23 cellular contexts compared by ENCODE assay signal in genomic region chr19:13134626-13135025, GRCh38. TPM values are rescaled to one million over a fixed set of nuclear protein-coding genes. Genes with fewer than 3 reads are reported as not detected.
DNase-seq lines count a peak whose midpoint lies in the region; ATAC-seq and TF ChIP-seq lines count a peak whose summit lies in the region.
"Had no signal": no experiment of that assay in that cellular context is flagged by ENCODE, and none has a peak within 500 bp of the region (broad histone marks: within the 10 kb centered on the region; RNA-seq: fewer than 3 reads in every experiment).

No MANE protein-coding gene starts in this region.

- no peak overlapping the region for H3K4me3 Mint-ChIP-seq in activated naive CD8-positive, alpha-beta T cell
- no peak overlapping the region for H3K4me3 Mint-ChIP-seq in activated naive CD8-positive, alpha-beta T cell treated with anti-CD3 and anti-CD28 coated beads for 36 hours
- no peak overlapping the region for H3K4me3 Mint-ChIP-seq in chondrocyte (ENCODE audit: unreplicated experiment)
- H3K4me3 Mint-ChIP-seq: B cell had no signal

- no peak overlapping the region for H3K4me3 ChIP-seq in left lung
- H3K4me3 ChIP-seq: mucosa of descending colon, skin epidermis, suprapubic skin had no signal

- peaks cover 26% of the 10 kb centered on the region for H3K4me1 Mint-ChIP-seq in activated naive CD8-positive, alpha-beta T cell (ENCODE audit: low read depth)
- peaks cover 24% of the 10 kb centered on the region for H3K4me1 Mint-ChIP-seq in activated naive CD8-positive, alpha-beta T cell treated with anti-CD3 and anti-CD28 coated beads for 36 hours
- peaks cover 7% of the 10 kb centered on the region for H3K4me1 Mint-ChIP-seq in chondrocyte (ENCODE audit: low read depth)

- ATAC-seq in left lung: peak; percentile 93
- ATAC-seq: left lobe of liver, mucosa of descending colon had no signal

- TF ChIP-seq CTCF in chondrocyte (IDR thresholded peaks at IDR 0.05) (no peak), left lung (IDR thresholded peaks at IDR 0.05) (no peak)

- no peaks in the 10 kb centered on the region for H3K27me3 ChIP-seq in left lung
- H3K27me3 ChIP-seq: suprapubic skin had no signal

- H3K9me3 ChIP-seq in left lung: no peaks in the 10 kb centered on the region
- H3K9me3 ChIP-seq: mucosa of descending colon, suprapubic skin had no signal

- intact Hi-C loops in left lung (cut with DNase I): no loop called here

- peaks cover 0 to 47% of the 10 kb centered on the region in 2 donors for H3K36me3 ChIP-seq in left lung

- H3K27ac ChIP-seq in left lung: peak overlapping the region; percentile 63 to 73
- H3K27ac ChIP-seq in temporal lobe (ENCODE audit: low read depth, low read length): peak overlapping the region; percentile 44
- H3K27ac ChIP-seq: KMS-11, skin epidermis, suprapubic skin had no signal

- H3K27me3 Mint-ChIP-seq in activated naive CD8-positive, alpha-beta T cell: no peaks in the 10 kb centered on the region
- H3K27me3 Mint-ChIP-seq in activated naive CD8-positive, alpha-beta T cell treated with anti-CD3 and anti-CD28 coated beads for 36 hours: no peaks in the 10 kb centered on the region
- H3K27me3 Mint-ChIP-seq in chondrocyte (ENCODE audit: low read depth): no peaks in the 10 kb centered on the region
- H3K27me3 Mint-ChIP-seq: B cell had no signal

- peaks cover 0 to 29% of the 10 kb centered on the region in 2 donors for H3K4me1 ChIP-seq in left lung

- H3K36me3 Mint-ChIP-seq in activated naive CD8-positive, alpha-beta T cell: no peaks in the 10 kb centered on the region
- H3K36me3 Mint-ChIP-seq in activated naive CD8-positive, alpha-beta T cell treated with anti-CD3 and anti-CD28 coated beads for 36 hours: peaks cover 13% of the 10 kb centered on the region
- peaks cover 9% of the 10 kb centered on the region for H3K36me3 Mint-ChIP-seq in chondrocyte (ENCODE audit: low read depth)

- no peaks in the 10 kb centered on the region for H3K9me3 Mint-ChIP-seq in activated naive CD8-positive, alpha-beta T cell (ENCODE audit: low read depth)
- no peaks in the 10 kb centered on the region for H3K9me3 Mint-ChIP-seq in activated naive CD8-positive, alpha-beta T cell treated with anti-CD3 and anti-CD28 coated beads for 36 hours
- no peaks in the 10 kb centered on the region for H3K9me3 Mint-ChIP-seq in chondrocyte (ENCODE audit: low read depth)

- peak overlapping the region; percentile 22 for H3K27ac Mint-ChIP-seq in activated naive CD8-positive, alpha-beta T cell
- no peak overlapping the region for H3K27ac Mint-ChIP-seq in activated naive CD8-positive, alpha-beta T cell treated with anti-CD3 and anti-CD28 coated beads for 36 hours
- peak overlapping the region; percentile 41 for H3K27ac Mint-ChIP-seq in chondrocyte (ENCODE audit: unreplicated experiment)
- H3K27ac Mint-ChIP-seq: B cell had no signal

- DNase-seq in activated naive CD8-positive, alpha-beta T cell treated with anti-CD3 and anti-CD28 coated beads for 36 hours: no peak
- DNase-seq in chondrocyte (ENCODE audit: low spot score) (no peak), left lung (peak in 1 of 2 donors; percentile 71), NCI-H524 treated with DMSO at 0.1 percent for 48 hours (lab: John Stamatoyannopoulos, UW) (no peak), MV-4-11 (lab: John Stamatoyannopoulos, UW) (no peak), OCI-M1 (lab: John Stamatoyannopoulos, UW) (no peak)
- DNase-seq: activated CD4-positive, alpha-beta T cell treated with anti-CD3 and anti-CD28 coated beads for 1 hour; effector CD4-positive, alpha-beta T cell; erythroblast; GF-D8; mucosa of descending colon; NCI-H1436 treated with DMSO at 0.1 percent for 48 hours; NCI-H2107; NCI-H510A; NK-92 treated with Interleukin-12 subunit alpha and Interleukin-12 subunit beta, amount 100 ng/mL, for 24 hours had no signal

RNA-seq across cellular contexts. Expression of gene STX10, which starts 15.5 kb away (rescaled TPM):
- 10 to 100 TPM; 53.3 to 55.0 TPM for total RNA-seq in activated naive CD8-positive, alpha-beta T cell treated with anti-CD3 and anti-CD28 coated beads for 36 hours
- total RNA-seq in chondrocyte (42.9 to 53.0 TPM (median 45.6 TPM) in 3 replicates), left lung (10 to 100 TPM; 64.0 to 94.8 TPM), temporal lobe (18.9 TPM)

RNA-seq across cellular contexts. Expression of gene IER2, which starts 15.6 kb away (rescaled TPM):
- 100 to 1,000 TPM; 128 to 132 TPM for total RNA-seq in activated naive CD8-positive, alpha-beta T cell treated with anti-CD3 and anti-CD28 coated beads for 36 hours
- total RNA-seq in chondrocyte (38.4 to 67.1 TPM (median 58.5 TPM) in 3 replicates), left lung (10 to 100 TPM; 70.1 to 99.4 TPM), temporal lobe (9.6 TPM)

RNA-seq across cellular contexts. Expression of gene NACC1, which starts 16.6 kb away (rescaled TPM):
- 10 to 100 TPM; 81.2 to 83.8 TPM for total RNA-seq in activated naive CD8-positive, alpha-beta T cell treated with anti-CD3 and anti-CD28 coated beads for 36 hours
- total RNA-seq in chondrocyte (45.2 to 49.5 TPM (median 47.3 TPM) in 3 replicates), left lung (10 to 100 TPM; 65.1 to 92.5 TPM), temporal lobe (11.6 TPM)

RNA-seq across cellular contexts. Expression of gene TRMT1, which starts 18.1 kb away (rescaled TPM):
- total RNA-seq in activated naive CD8-positive, alpha-beta T cell treated with anti-CD3 and anti-CD28 coated beads for 36 hours: 100 to 1,000 TPM; 114 TPM
- total RNA-seq in chondrocyte: 25.4 to 35.8 TPM (median 28.9 TPM) in 3 replicates
- total RNA-seq in left lung: 10 to 100 TPM; 24.2 to 46.2 TPM
- total RNA-seq in temporal lobe: 14.3 TPM

RNA-seq across cellular contexts. Expression of gene LYL1, which starts 32.0 kb away (rescaled TPM):
- total RNA-seq in activated naive CD8-positive, alpha-beta T cell treated with anti-CD3 and anti-CD28 coated beads for 36 hours: 1 to 10 TPM; 2.6 to 2.9 TPM
- 0.38 to 0.47 TPM in 2 of 3 replicates, not detected in the other for total RNA-seq in chondrocyte
- 10 to 100 TPM; 15.4 to 32.9 TPM for total RNA-seq in left lung
- 1.2 TPM for total RNA-seq in temporal lobe
- total RNA-seq: A673 had no signal
